In the genomic region with DNA sequence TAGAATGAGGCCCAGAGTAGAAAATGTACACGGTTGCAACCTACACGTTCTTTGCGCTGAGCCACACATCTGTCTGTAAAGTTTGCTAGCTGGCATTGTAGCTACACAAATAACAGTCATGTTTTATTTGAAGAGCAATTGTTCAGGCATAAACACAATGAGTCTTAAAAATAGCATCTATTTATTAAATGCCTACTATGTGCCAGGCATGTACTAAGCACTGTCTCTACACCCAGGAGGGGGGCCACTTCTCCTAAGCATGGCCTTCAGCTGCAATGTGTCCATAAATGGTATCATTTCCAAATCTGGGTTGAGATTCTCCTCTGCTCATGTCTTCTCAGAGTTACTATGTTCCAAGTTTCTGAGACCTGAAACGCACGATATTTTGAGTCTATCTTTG, we compare ENCODE assay signal across 1 cellular context.
TF ChIP-seq lines count a peak whose summit lies in the region.

No MANE protein-coding gene starts in this region.

TF ChIP-seq in IMR-90, 13 proteins besides CTCF, POLR2A, EP300 and RAD21 (continued from another document):
- TF ChIP-seq USF2 (IDR thresholded peaks at IDR 0.05; ENCODE audit: low read depth, low read length) (no peak), SMC3 (IDR thresholded peaks at IDR 0.05; ENCODE audit: low read depth, low read length) (no peak), MXI1 (IDR thresholded peaks at IDR 0.05; ENCODE audit: borderline replicate concordance, low read depth, low read length) (no peak)
- TF ChIP-seq, protein P1, sequence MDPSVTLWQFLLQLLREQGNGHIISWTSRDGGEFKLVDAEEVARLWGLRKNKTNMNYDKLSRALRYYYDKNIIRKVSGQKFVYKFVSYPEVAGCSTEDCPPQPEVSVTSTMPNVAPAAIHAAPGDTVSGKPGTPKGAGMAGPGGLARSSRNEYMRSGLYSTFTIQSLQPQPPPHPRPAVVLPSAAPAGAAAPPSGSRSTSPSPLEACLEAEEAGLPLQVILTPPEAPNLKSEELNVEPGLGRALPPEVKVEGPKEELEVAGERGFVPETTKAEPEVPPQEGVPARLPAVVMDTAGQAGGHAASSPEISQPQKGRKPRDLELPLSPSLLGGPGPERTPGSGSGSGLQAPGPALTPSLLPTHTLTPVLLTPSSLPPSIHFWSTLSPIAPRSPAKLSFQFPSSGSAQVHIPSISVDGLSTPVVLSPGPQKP (IDR thresholded peaks at IDR 0.05; ENCODE audit: borderline replicate concordance, low read depth, low read length): no peak
